Comparison of ENCODE assay signal across 10 cellular contexts in the genomic region with DNA sequence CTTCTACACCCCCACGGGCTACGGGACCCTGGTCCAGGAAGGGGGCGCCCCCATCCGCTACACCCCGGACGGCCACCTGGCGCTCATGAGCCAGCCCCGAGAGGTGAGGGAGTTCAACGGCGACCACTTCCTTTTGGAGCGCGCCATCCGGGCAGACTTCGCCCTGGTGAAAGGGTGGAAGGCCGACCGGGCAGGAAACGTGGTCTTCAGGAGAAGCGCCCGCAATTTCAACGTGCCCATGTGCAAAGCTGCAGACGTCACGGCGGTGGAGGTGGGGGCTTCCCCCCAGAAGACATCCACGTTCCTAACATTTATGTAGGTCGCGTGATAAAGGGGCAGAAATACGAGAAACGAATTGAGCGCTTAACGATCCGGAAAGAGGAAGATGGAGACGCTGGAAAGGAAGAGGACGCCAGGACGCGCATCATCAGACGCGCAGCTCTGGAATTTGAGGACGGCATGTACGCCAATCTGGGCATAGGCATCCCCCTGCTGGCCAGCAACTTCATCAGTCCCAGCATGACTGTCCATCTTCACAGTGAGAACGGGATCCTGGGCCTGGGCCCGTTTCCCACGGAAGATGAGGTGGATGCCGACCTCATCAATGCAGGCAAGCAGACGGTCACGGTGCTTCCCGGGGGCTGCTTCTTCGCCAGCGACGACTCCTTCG. TPM values are rescaled to one million over a fixed set of nuclear protein-coding genes. Genes with fewer than 3 reads are reported as not detected.
DNase-seq lines count a peak whose midpoint lies in the region; ATAC-seq and TF ChIP-seq lines count a peak whose summit lies in the region.
"Not testable (repeated sequence)": the region's sequence is repeated elsewhere in the genome, so short reads cannot be mapped to it uniquely, and the experiment has no call there.
"Had no signal": no experiment of that assay in that cellular context is flagged by ENCODE, and none has a peak within 500 bp of the region (broad histone marks: within the 10 kb centered on the region; RNA-seq: fewer than 3 reads in every experiment).

No MANE protein-coding gene starts in this region.

- not testable (repeated sequence) for H3K4me1 ChIP-seq in right cardiac atrium (ENCODE audit: control insufficient read depth, insufficient read depth, low read length)

- H3K27ac Mint-ChIP-seq in T-helper 2 cell treated with Interferon-gamma antibody and Interleukin-4, amounts not matched to agents 5 μg/mL and 100 μg/mL, for 36 hours; activated naive CD4-positive, alpha-beta T cell treated with anti-CD3 and anti-CD28 coated beads, Interleukin-2, amount 10 ng/mL, durations not matched to agents 7 days and 5 days; nephron: not testable (repeated sequence)

- not testable (repeated sequence) for H3K36me3 Mint-ChIP-seq in T-helper 2 cell treated with Interferon-gamma antibody and Interleukin-4, amounts not matched to agents 5 μg/mL and 100 μg/mL, for 36 hours (ENCODE audit: low read depth); activated naive CD4-positive, alpha-beta T cell treated with anti-CD3 and anti-CD28 coated beads, Interleukin-2, amount 10 ng/mL, durations not matched to agents 7 days and 5 days; nephron (ENCODE audit: low read depth)

- 9% methylated on average over 22 of the region's 50 CpGs for WGBS in right cardiac atrium

- not testable (repeated sequence) for H3K27me3 ChIP-seq in right cardiac atrium (ENCODE audit: control insufficient read depth, insufficient read depth)

- TF ChIP-seq CTCF in nephron (IDR thresholded peaks at IDR 0.05; ENCODE audit: unreplicated experiment in 3 of 3), result not testable (repeated sequence)

- not testable (repeated sequence) for H3K27ac ChIP-seq in right cardiac atrium (ENCODE audit: low read length)

- CTCF ChIA-PET in activated naive CD4-positive, alpha-beta T cell treated with anti-CD3 and anti-CD28 coated beads, Interleukin-2, amount 10 ng/mL, durations not matched to agents 7 days and 5 days (lab: Charles Lee), result not testable (repeated sequence)

- peak overlapping the region; percentile 78 for H3K4me3 Mint-ChIP-seq in T-helper 2 cell treated with Interferon-gamma antibody and Interleukin-4, amounts not matched to agents 5 μg/mL and 100 μg/mL, for 36 hours
- peak overlapping the region; percentile 34 for H3K4me3 Mint-ChIP-seq in activated naive CD4-positive, alpha-beta T cell treated with anti-CD3 and anti-CD28 coated beads, Interleukin-2, amount 10 ng/mL, durations not matched to agents 7 days and 5 days
- H3K4me3 Mint-ChIP-seq in nephron, result peak overlapping the region; percentile 55 to 70 (median 67)

- intact Hi-C loops in right cardiac atrium (cut with DNase I), result not testable (repeated sequence)

- ATAC-seq in HG02678 (IDR thresholded peaks at IDR 0.05; ENCODE audit: unreplicated experiment), result peak; percentile 47
- ATAC-seq in right cardiac atrium, result peak; percentile 22 to 25
- peak; percentile 51 for ATAC-seq in stimulated activated naive CD8-positive, alpha-beta T cell treated with anti-CD3 and anti-CD28 coated beads, Interleukin-15, Interleukin-2, amounts not matched to agents 100 U/mL and 50 U/mL, for 24 hours

- peak; percentile 64 for DNase-seq in EL
- peak; percentile 24 for DNase-seq in T-helper 2 cell treated with Interferon-gamma antibody and Interleukin-4, amounts not matched to agents 5 μg/mL and 100 μg/mL, for 36 hours (ENCODE audit: low spot score)
- DNase-seq in activated naive CD4-positive, alpha-beta T cell treated with anti-CD3 and anti-CD28 coated beads, Interleukin-2, amount 10 ng/mL, durations not matched to agents 7 days and 5 days, result not testable (repeated sequence)
- peak; percentile 67 for DNase-seq in dermis blood vessel endothelial cell
- peak in 1 of 3 donors; percentile 19 for DNase-seq in right cardiac atrium
- peak; percentile 68 for DNase-seq in stimulated activated naive CD8-positive, alpha-beta T cell treated with anti-CD3 and anti-CD28 coated beads, Interleukin-15, Interleukin-2, amounts not matched to agents 100 U/mL and 50 U/mL, for 24 hours

- H3K4me3 ChIP-seq in right cardiac atrium (ENCODE audit: low read length), result peak overlapping the region; percentile 3

- H3K9me3 Mint-ChIP-seq in T-helper 2 cell treated with Interferon-gamma antibody and Interleukin-4, amounts not matched to agents 5 μg/mL and 100 μg/mL, for 36 hours; activated naive CD4-positive, alpha-beta T cell treated with anti-CD3 and anti-CD28 coated beads, Interleukin-2, amount 10 ng/mL, durations not matched to agents 7 days and 5 days; nephron: not testable (repeated sequence)

- not testable (repeated sequence) for H3K27me3 Mint-ChIP-seq in T-helper 2 cell treated with Interferon-gamma antibody and Interleukin-4, amounts not matched to agents 5 μg/mL and 100 μg/mL, for 36 hours (ENCODE audit: low read depth); nephron (ENCODE audit: low read depth)
- peaks cover 16% of the 10 kb centered on the region for H3K27me3 Mint-ChIP-seq in activated naive CD4-positive, alpha-beta T cell treated with anti-CD3 and anti-CD28 coated beads, Interleukin-2, amount 10 ng/mL, durations not matched to agents 7 days and 5 days

- not testable (repeated sequence) for H3K9me3 ChIP-seq in right cardiac atrium (ENCODE audit: control insufficient read depth, low read length)

- H3K4me1 Mint-ChIP-seq in T-helper 2 cell treated with Interferon-gamma antibody and Interleukin-4, amounts not matched to agents 5 μg/mL and 100 μg/mL, for 36 hours (ENCODE audit: low read depth); activated naive CD4-positive, alpha-beta T cell treated with anti-CD3 and anti-CD28 coated beads, Interleukin-2, amount 10 ng/mL, durations not matched to agents 7 days and 5 days; nephron: not testable (repeated sequence)

RNA-seq across cellular contexts. Expression of a gene that starts 24.1 kb away (rescaled TPM):
- total RNA-seq in dermis blood vessel endothelial cell (0.14 and 0.17 TPM in 2 replicates), right cardiac atrium (1 to 10 TPM; 1.6 to 2.5 (median 2.2) TPM)
- polyA plus RNA-seq in right cardiac atrium, result 0.32 TPM
- total RNA-seq: liver, M059J had no signal
- polyA plus RNA-seq: liver had no signal
